Comparison of ENCODE assay signal across 22 cellular contexts in the genomic region with DNA sequence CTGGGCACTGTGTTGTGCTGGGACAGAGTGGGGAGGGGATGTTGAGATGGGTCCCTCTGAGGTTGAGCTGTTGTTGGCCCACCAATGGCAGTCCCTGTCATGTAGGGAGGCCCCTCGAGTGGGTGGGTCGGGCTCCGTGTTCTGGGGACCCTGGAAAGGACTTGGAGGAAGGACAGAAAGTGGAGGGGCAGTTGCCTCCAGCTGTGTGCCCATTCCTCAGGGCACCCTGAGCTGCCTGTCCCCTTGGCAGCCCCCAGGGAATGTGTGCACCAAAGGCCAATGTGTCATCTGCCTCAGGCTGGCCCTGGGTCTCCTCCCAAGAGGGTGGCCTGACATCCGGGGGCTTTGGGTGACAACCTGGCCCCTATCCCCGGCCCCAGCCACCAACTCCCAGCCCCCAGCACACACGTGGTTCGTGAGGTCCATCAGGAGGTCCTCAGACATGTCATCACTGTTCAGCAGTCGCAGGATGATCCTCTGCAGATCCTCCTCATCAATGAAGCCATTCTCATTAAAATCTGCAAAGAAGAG. TPM values are rescaled to one million over a fixed set of nuclear protein-coding genes. Genes with fewer than 3 reads are reported as not detected.
"Had no signal": no experiment of that assay in that cellular context is flagged by ENCODE, and none has a peak within 500 bp of the region (broad histone marks: within the 10 kb centered on the region; RNA-seq: fewer than 3 reads in every experiment).

No MANE protein-coding gene starts in this region.

- H3K4me1 ChIP-seq: ascending aorta, gastrocnemius medialis, heart left ventricle, SJSA1, tibial nerve had no signal

- H3K27me3 ChIP-seq: ascending aorta had no signal

- ATAC-seq: esophagus mucosa; gastrocnemius medialis; heart left ventricle; left ventricle myocardium superior; naive thymus-derived CD4-positive, alpha-beta T cell; stimulated activated naive CD8-positive, alpha-beta T cell treated with anti-CD3 and anti-CD28 coated beads, Interleukin-15, Interleukin-2, amounts not matched to agents 100 U/mL and 50 U/mL, for 24 hours had no signal

- H3K36me3 ChIP-seq: ascending aorta, gastrocnemius medialis, heart left ventricle, neutrophil, SJSA1, tibial nerve had no signal

- H3K9me3 ChIP-seq: ascending aorta, gastrocnemius medialis, heart left ventricle, neutrophil, SJSA1, tibial nerve had no signal

- DNase-seq: activated CD4-positive, alpha-beta T cell treated with anti-CD3 and anti-CD28 coated beads for 48 hours; cerebellar nuclear complex; cortex of kidney; effector CD4-positive, alpha-beta T cell; gastrocnemius medialis; kidney glomerular epithelial cell; left ventricle myocardium superior; naive thymus-derived CD4-positive, alpha-beta T cell; retina; stimulated activated naive CD8-positive, alpha-beta T cell treated with anti-CD3 and anti-CD28 coated beads, Interleukin-15, Interleukin-2, amounts not matched to agents 100 U/mL and 50 U/mL, for 24 hours had no signal

- H3K4me3 ChIP-seq: ascending aorta, gastrocnemius medialis, heart left ventricle, SJSA1, tibial nerve had no signal

- H3K27ac ChIP-seq: ascending aorta, gastrocnemius medialis, heart left ventricle, neutrophil, SJSA1, tibial nerve had no signal

RNA-seq across cellular contexts. Expression of a gene that starts 57.7 kb away (rescaled TPM):
- total RNA-seq: activated CD8-positive, alpha-beta memory T cell treated with anti-CD3 and anti-CD28 coated beads for 36 hours; activated T-helper 2 cell treated with anti-CD3 and anti-CD28 coated beads, Interferon-gamma antibody, Interleukin-2, Interleukin-4, amounts not matched to agents 10 μg/mL and 5 μg/mL and 100 μg/mL, durations not matched to agents 14 hours and 24 hours and 36 hours; ascending aorta; bronchial epithelial cell; esophagus mucosa; gastrocnemius medialis; heart left ventricle; left ventricle myocardium superior; mucosa of gallbladder; naive thymus-derived CD4-positive, alpha-beta T cell; SJSA1; skeletal muscle tissue; T-helper 2 cell treated with Interferon-gamma antibody and Interleukin-4, amounts not matched to agents 100 ng/mL and 5 ng/mL, for 36 hours; tibial nerve had no signal
